ENCODE assay signal across 25 cellular contexts in the genomic region with DNA sequence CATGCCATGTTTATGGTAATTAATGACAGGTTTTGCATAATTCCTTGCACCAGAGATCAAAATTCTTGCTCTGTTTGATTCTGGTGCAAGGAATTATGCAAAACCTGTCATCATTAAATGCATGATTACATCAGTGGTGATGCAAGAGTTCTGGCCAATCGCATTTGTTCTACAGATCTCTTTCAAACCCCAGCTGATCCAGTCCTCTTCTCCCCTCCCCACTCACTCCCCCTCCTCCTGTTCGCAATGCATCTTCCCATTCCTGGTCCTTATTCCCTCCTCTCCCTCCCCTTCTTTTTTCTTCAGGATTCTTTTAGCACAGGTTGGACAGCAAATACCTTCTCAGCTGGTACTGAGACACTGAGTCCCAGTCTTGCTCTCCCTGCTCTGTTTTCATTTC.
DNase-seq lines count a peak whose midpoint lies in the region; ATAC-seq, FAIRE-seq and TF ChIP-seq lines count a peak whose summit lies in the region.
"Had no signal": no experiment of that assay in that cellular context is flagged by ENCODE, and none has a peak within 500 bp of the region (broad histone marks: within the 10 kb centered on the region; RNA-seq: fewer than 3 reads in every experiment).

No MANE protein-coding gene starts in this region.

- no peaks in the 10 kb centered on the region for H4K20me1 ChIP-seq in K562 (replicated peaks; ENCODE audit: control insufficient read depth, insufficient read depth, low read length)

- DNase-seq in K562 (ENCODE audit: extremely low read depth in 1 of 4, low spot score in 3 of 4): no peak
- DNase-seq in neuronal stem cell (ENCODE audit: low spot score): peak; percentile 33
- no peak for DNase-seq in GM10248 (ENCODE audit: extremely low spot score)
- DNase-seq in chondrocyte (ENCODE audit: low spot score): no peak
- no peak for DNase-seq in KBM-7
- DNase-seq: Calu3, DMS153, DND-41, HCEC 1CT, KG1, MG63, NCI-H1105 treated with DMSO at 0.1 percent for 48 hours, NCI-H146, NCI-H1930, NCI-H2107, NCI-H524, NCI-H82, Right ventricle myocardium superior, RPMI8226 had no signal

- H3K4me2 ChIP-seq in K562 (ENCODE audit: insufficient read depth, low read length) (no peak overlapping the region), neuronal stem cell (ENCODE audit: insufficient read depth, low read length, poor library complexity, severe bottlenecking) (no peak overlapping the region)

- H2AK5ac ChIP-seq in neuronal stem cell (ENCODE audit: low read depth, low read length): no peak overlapping the region

- WGBS in K562 (ENCODE audit: insufficient coverage, low coverage, missing lambda C conversion rate): 8% methylated on average over 2 of the region's 2 CpGs
- WGBS in neuronal stem cell (ENCODE audit: extremely low coverage in 2 of 2, insufficient read length in 2 of 2, insufficient replicate concordance in 1 of 2), 2 donors: no CpG with 5 or more reads among the region's 2 CpGs

- no peak overlapping the region for H3K4me3 Mint-ChIP-seq in chondrocyte (ENCODE audit: unreplicated experiment)
- H3K4me3 Mint-ChIP-seq: B cell had no signal

- in situ Hi-C loops in K562 (cut with MboI): no loop called here
- in situ Hi-C loops in KBM-7 (cut with MboI; ENCODE audit: low pct_unique_long_range_greater_than_20kb, low sequenced_read_pairs): no loop called here

- TF ChIP-seq CTCF in K562 (IDR thresholded peaks at IDR 0.05 in 2 of 3, conservative IDR thresholded peaks at IDR 0.05 in 1 of 3; ENCODE audit: insufficient read depth in 2 of 3, low read depth in 1 of 3, low read length in 3 of 3): no peak
- no peak for TF ChIP-seq CTCF in GM10248 (IDR thresholded peaks at IDR 0.05; ENCODE audit: control extremely low read depth, extremely low read depth, low read depth, missing control alignments)
- no peak for TF ChIP-seq CTCF in chondrocyte (IDR thresholded peaks at IDR 0.05)

- TF ChIP-seq RAD21 in K562 (CRISPR knock-in tag; conservative IDR thresholded peaks at IDR 0.05 in 1 of 2, IDR thresholded peaks at IDR 0.05 in 1 of 2): no peak

- no peak for ATAC-seq in K562

- H3K36me3 ChIP-seq in HUES6 (ENCODE audit: control insufficient read depth, insufficient read depth, low read length) (no peaks in the 10 kb centered on the region), K562 (ENCODE audit: control insufficient read depth, insufficient read depth, low read length) (no peaks in the 10 kb centered on the region), iPS-15b (ENCODE audit: control insufficient read depth, insufficient read depth, low read length) (no peaks in the 10 kb centered on the region), neuronal stem cell (replicated peaks in 1 of 2; ENCODE audit: control insufficient read depth in 2 of 2, insufficient read depth in 2 of 2, low read length in 2 of 2) (no peaks in the 10 kb centered on the region)
- H3K36me3 ChIP-seq: MG63, SJSA1 had no signal

- H2BK5ac ChIP-seq in neuronal stem cell (ENCODE audit: low read length): no peak overlapping the region

- POLR2A ChIA-PET in K562 (lab: Yijun Ruan, JAX): no interaction called here
- POLR2A ChIA-PET in GM10248 (lab: Yijun Ruan, JAX): no interaction called here

- H3K27me3 ChIP-seq in HUES6 (ENCODE audit: control insufficient read depth, insufficient read depth, low read length): no peaks in the 10 kb centered on the region
- no peaks in the 10 kb centered on the region for H3K27me3 ChIP-seq in K562 (ENCODE audit: control insufficient read depth in 2 of 2, insufficient read depth in 2 of 2, low read length in 2 of 2)
- no peaks in the 10 kb centered on the region for H3K27me3 ChIP-seq in iPS-15b (ENCODE audit: control insufficient read depth, insufficient read depth, low read length)
- H3K27me3 ChIP-seq in neuronal stem cell (ENCODE audit: control insufficient read depth in 3 of 3, insufficient read depth in 3 of 3, low read depth in 1 of 3, low read length in 3 of 3): no peaks in the 10 kb centered on the region
- H3K27me3 ChIP-seq: MG63, SJSA1 had no signal

- H2BK15ac ChIP-seq in neuronal stem cell (ENCODE audit: low read length): no peak overlapping the region

- no peaks in the 10 kb centered on the region for H3K36me3 Mint-ChIP-seq in chondrocyte (ENCODE audit: low read depth)

- no TSS peak for BruUV-seq in K562 (replicated peaks; lab: Mats Ljungman, UMichigan)

- H3K18ac ChIP-seq in neuronal stem cell (ENCODE audit: low read length): no peak overlapping the region

- H3K27ac ChIP-seq in HUES6 (ENCODE audit: low read depth, low read length): 0 out of 2 replicates have a peak overlapping the region, but pooled peaks have one; percentile 21
- no peak overlapping the region for H3K27ac ChIP-seq in K562 (ENCODE audit: extremely low read depth, low read depth, low read length)
- peak overlapping the region; percentile 84 for H3K27ac ChIP-seq in neuronal stem cell (replicated peaks; ENCODE audit: low read length)
- H3K27ac ChIP-seq: C4-2B, HL-60, SJSA1 had no signal

- no peaks in the 10 kb centered on the region for H3K79me1 ChIP-seq in neuronal stem cell (ENCODE audit: low read depth, low read length)

- FAIRE-seq in K562 (lab: Jason Lieb, UNC): no peak

- H3K4ac ChIP-seq in neuronal stem cell (ENCODE audit: low read length): no peak overlapping the region

- H3K4me1 ChIP-seq in HUES6 (ENCODE audit: control insufficient read depth, insufficient read depth, low read length) (peaks cover 43% of the 10 kb centered on the region), K562 (replicated peaks in 1 of 2; ENCODE audit: control insufficient read depth in 2 of 2, insufficient read depth in 2 of 2, low read length in 2 of 2) (no peaks in the 10 kb centered on the region), iPS-15b (ENCODE audit: control insufficient read depth, insufficient read depth, low read length) (peaks cover 37% of the 10 kb centered on the region), neuronal stem cell (ENCODE audit: control insufficient read depth in 2 of 2, insufficient read depth in 1 of 2, low read depth in 1 of 2, low read length in 2 of 2) (peaks cover 0 to 11% of the 10 kb centered on the region in 2 donors)
- H3K4me1 ChIP-seq: SJSA1 had no signal

- peaks cover 16% of the 10 kb centered on the region for H3K9me3 Mint-ChIP-seq in chondrocyte (ENCODE audit: low read depth)

- no peak overlapping the region for H3K14ac ChIP-seq in neuronal stem cell (ENCODE audit: low read length)

- H2BK120ac ChIP-seq in neuronal stem cell (ENCODE audit: low read depth, low read length): no peak overlapping the region

- no peak for TF ChIP-seq EP300 in K562 (IDR thresholded peaks at IDR 0.05; ENCODE audit: low read length)

- no peaks in the 10 kb centered on the region for H3K9me1 ChIP-seq in K562 (ENCODE audit: control insufficient read depth, insufficient read depth, low read length)

- no peak overlapping the region for H2BK12ac ChIP-seq in neuronal stem cell (ENCODE audit: low read length)

- intact Hi-C loops in K562 (cut with micrococcal nuclease): no loop called here

- H3K23ac ChIP-seq in neuronal stem cell (ENCODE audit: low read depth, low read length, poor library complexity): no peak overlapping the region

- H3K9me3 ChIP-seq in HUES6 (ENCODE audit: control insufficient read depth, insufficient read depth, low read depth, low read length) (peaks cover 13% of the 10 kb centered on the region; the same call in 1 of the 2 replicates), K562 (replicated peaks; ENCODE audit: control insufficient read depth, insufficient read depth, low read depth, low read length) (no peaks in the 10 kb centered on the region), iPS-15b (ENCODE audit: control insufficient read depth, insufficient read depth, low read length) (no peaks in the 10 kb centered on the region), neuronal stem cell (replicated peaks in 1 of 2; ENCODE audit: control insufficient read depth in 2 of 2, insufficient read depth in 1 of 2, low read depth in 1 of 2, low read length in 2 of 2) (peaks cover 0 to 2% of the 10 kb centered on the region in 2 donors)
- H3K9me3 ChIP-seq: MG63 had no signal

- no peak overlapping the region for H4K91ac ChIP-seq in neuronal stem cell (ENCODE audit: low read depth, low read length, poor library complexity)

- H3K4me1 Mint-ChIP-seq in chondrocyte (ENCODE audit: low read depth): no peaks in the 10 kb centered on the region
- H3K4me1 Mint-ChIP-seq: B cell had no signal

- CTCF ChIA-PET in K562 (lab: Yijun Ruan, JAX; ENCODE audit: low intra/inter-chr PET ratio) (no interaction called here), GM10248 (lab: Yijun Ruan, JAX) (no interaction called here)

- no peaks in the 10 kb centered on the region for H3K27me3 Mint-ChIP-seq in chondrocyte (ENCODE audit: low read depth)
- H3K27me3 Mint-ChIP-seq: B cell had no signal

- no peak overlapping the region for H3K27ac Mint-ChIP-seq in chondrocyte (ENCODE audit: unreplicated experiment)
- H3K27ac Mint-ChIP-seq: B cell had no signal

- no peak overlapping the region for H4K8ac ChIP-seq in neuronal stem cell (ENCODE audit: low read depth, low read length)

- H3K4me3 ChIP-seq in HUES6 (ENCODE audit: low read depth, low read length) (peak overlapping the region; percentile 3; the same call in 1 of the 2 replicates), K562 (no peak overlapping the region), iPS-15b (ENCODE audit: low read depth, low read length) (peak overlapping the region; percentile 35), neuronal stem cell (ENCODE audit: low read length in 2 of 2) (no peak overlapping the region)
- H3K4me3 ChIP-seq: MG63, SJSA1 had no signal

- H3K9ac ChIP-seq in HUES6 (ENCODE audit: low read length) (no peak overlapping the region), K562 (ENCODE audit: insufficient read depth in 1 of 2, low read depth in 2 of 2, low read length in 2 of 2) (no peak overlapping the region), iPS-15b (ENCODE audit: low read depth, low read length) (no peak overlapping the region), neuronal stem cell (ENCODE audit: low read depth, low read length, poor library complexity) (no peak overlapping the region)

- no peaks in the 10 kb centered on the region for H3K79me2 ChIP-seq in K562 (ENCODE audit: control insufficient read depth, insufficient read depth, low read length)

- TF ChIP-seq POLR2A in K562 (conservative IDR thresholded peaks at IDR 0.05): no peak

- no peak overlapping the region for H2AFZ ChIP-seq in K562 (ENCODE audit: low read depth, low read length)
- no peak overlapping the region for H2AFZ ChIP-seq in neuronal stem cell (ENCODE audit: low read length)

Comparison
In these comparisons a context has a peak if more than half of its experiments do, and no peak if none do; other contexts are left out.
1. H3K4me3 ChIP-seq: peak in HUES6 (single experiment) and iPS-15b (single experiment); none in K562 (single experiment) and neuronal stem cell (0 of 2).